31 cellular contexts compared by ENCODE assay signal in the genomic region with DNA sequence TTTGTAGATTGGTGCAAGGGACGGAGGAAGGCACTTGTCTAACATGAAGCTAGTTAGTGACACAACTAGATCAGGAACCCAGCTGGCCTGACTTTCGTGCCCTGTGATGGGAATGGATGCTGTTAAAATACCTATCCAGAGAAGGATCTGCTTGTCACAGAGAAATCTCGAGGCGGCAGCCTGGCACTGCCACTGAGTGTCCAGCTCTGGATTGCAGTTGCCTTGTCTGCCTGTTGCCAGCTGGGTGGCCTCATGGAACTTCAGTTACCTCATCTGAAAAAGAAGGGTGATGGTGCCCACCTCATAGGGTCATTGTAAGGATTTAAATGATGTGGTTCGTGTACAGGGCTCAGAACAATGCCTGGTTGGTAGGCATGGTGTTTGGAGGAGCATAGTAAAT. TPM values are rescaled to one million over a fixed set of nuclear protein-coding genes. Genes with fewer than 3 reads are reported as not detected.
"Had no signal": no experiment of that assay in that cellular context is flagged by ENCODE, and none has a peak within 500 bp of the region (broad histone marks: within the 10 kb centered on the region; RNA-seq: fewer than 3 reads in every experiment).

No MANE protein-coding gene starts in this region.

- H3K4me3 ChIP-seq: ascending aorta, breast epithelium, cardiac muscle cell, colonic mucosa had no signal

- DNase-seq: activated CD4-positive, alpha-beta memory T cell treated with anti-CD3 and anti-CD28 coated beads for 36 hours; activated CD4-positive, alpha-beta T cell treated with anti-CD3 and anti-CD28 coated beads for 36 hours; activated CD4-positive, alpha-beta T cell treated with anti-CD3 and anti-CD28 coated beads, Interleukin-2, amount 10 ng/mL, durations not matched to agents 24 days and 14 days; activated CD4-positive, CD25-positive, alpha-beta regulatory T cell; activated CD4-positive, CD25-positive, alpha-beta regulatory T cell treated with anti-CD3 and anti-CD28 coated beads, Interleukin-2, amount 50 U/mL, for 72 hours; activated CD8-positive, alpha-beta memory T cell treated with anti-CD3 and anti-CD28 coated beads, Interleukin-2, amount 10 ng/mL, durations not matched to agents 7 days and 5 days; activated CD8-positive, alpha-beta memory T cell treated with anti-CD3 and anti-CD28 coated beads, Interleukin-2, amount 50 U/mL, for 4 hours; activated CD8-positive, alpha-beta T cell treated with anti-CD3 and anti-CD28 coated beads, Interleukin-2, amount 10 ng/mL, durations not matched to agents 7 days and 5 days; activated effector memory CD4-positive, alpha-beta T cell treated with anti-CD3 and anti-CD28 coated beads, Interleukin-2, amount 50 U/mL, for 16 hours; activated naive CD4-positive, alpha-beta T cell; activated naive CD4-positive, alpha-beta T cell treated with anti-CD3 and anti-CD28 coated beads, Interleukin-2, amount 10 ng/mL, durations not matched to agents 7 days and 5 days; activated naive CD8-positive, alpha-beta T cell treated with anti-CD3 and anti-CD28 coated beads, Interleukin-2, amount 10 ng/mL, durations not matched to agents 7 days and 5 days; activated T-cell treated with anti-CD3 and anti-CD28 coated beads, Interleukin-2, amount 50 U/mL, for 1 hour; activated T-cell treated with anti-CD3 and anti-CD28 coated beads, Interleukin-2, amount 50 U/mL, for 48 hours; central memory CD4-positive, alpha-beta T cell; cerebellar nuclear complex; colonic mucosa; effector memory CD4-positive, alpha-beta T cell; endodermal cell; foreskin fibroblast; T-helper 1 cell; T-helper 17 cell; T1000 had no signal

- ATAC-seq: activated CD4-positive, alpha-beta T cell treated with anti-CD3 and anti-CD28 coated beads for 36 hours; activated CD8-positive, alpha-beta memory T cell treated with anti-CD3 and anti-CD28 coated beads, Interleukin-2, amount 10 ng/mL, durations not matched to agents 7 days and 5 days; activated CD8-positive, alpha-beta T cell treated with anti-CD3 and anti-CD28 coated beads, Interleukin-2, amount 10 ng/mL, durations not matched to agents 7 days and 5 days; activated naive CD4-positive, alpha-beta T cell treated with anti-CD3 and anti-CD28 coated beads, Interleukin-2, amount 50 U/mL, for 72 hours; esophagus mucosa; T-helper 17 cell had no signal

RNA-seq across cellular contexts. Expression of a gene that starts 2.4 kb away (rescaled TPM):
- total RNA-seq: activated CD4-positive, alpha-beta memory T cell treated with anti-CD3 and anti-CD28 coated beads for 36 hours; activated CD4-positive, alpha-beta T cell treated with anti-CD3 and anti-CD28 coated beads for 36 hours; activated CD4-positive, alpha-beta T cell treated with anti-CD3 and anti-CD28 coated beads, Interleukin-2, amount 10 ng/mL, durations not matched to agents 24 days and 14 days; activated CD8-positive, alpha-beta memory T cell treated with anti-CD3 and anti-CD28 coated beads for 36 hours; activated CD8-positive, alpha-beta memory T cell treated with anti-CD3 and anti-CD28 coated beads, Interleukin-2, amount 10 ng/mL, durations not matched to agents 7 days and 5 days; activated CD8-positive, alpha-beta T cell treated with anti-CD3 and anti-CD28 coated beads, Interleukin-2, amount 10 ng/mL, durations not matched to agents 7 days and 5 days; activated naive CD4-positive, alpha-beta T cell treated with anti-CD3 and anti-CD28 coated beads, Interleukin-2, amount 50 U/mL, for 72 hours; activated naive CD8-positive, alpha-beta T cell treated with anti-CD3 and anti-CD28 coated beads, Interleukin-2, amount 10 ng/mL, durations not matched to agents 7 days and 5 days; activated T-helper 1 cell treated with anti-CD3 and anti-CD28 coated beads, Interleukin-12 subunit alpha, Interleukin-12 subunit beta, Interleukin-2, Interleukin-4 antibody, amounts not matched to agents 30 ng/mL and 10 ng/mL and 1 ng/mL, durations not matched to agents 14 hours and 24 hours and 36 hours; activated T-helper 2 cell treated with anti-CD3 and anti-CD28 coated beads, Interferon-gamma antibody, Interleukin-2, Interleukin-4, amounts not matched to agents 10 μg/mL and 5 μg/mL and 100 μg/mL, durations not matched to agents 14 hours and 24 hours and 36 hours; ascending aorta; T-helper 17 cell had no signal
